In the genomic region with DNA sequence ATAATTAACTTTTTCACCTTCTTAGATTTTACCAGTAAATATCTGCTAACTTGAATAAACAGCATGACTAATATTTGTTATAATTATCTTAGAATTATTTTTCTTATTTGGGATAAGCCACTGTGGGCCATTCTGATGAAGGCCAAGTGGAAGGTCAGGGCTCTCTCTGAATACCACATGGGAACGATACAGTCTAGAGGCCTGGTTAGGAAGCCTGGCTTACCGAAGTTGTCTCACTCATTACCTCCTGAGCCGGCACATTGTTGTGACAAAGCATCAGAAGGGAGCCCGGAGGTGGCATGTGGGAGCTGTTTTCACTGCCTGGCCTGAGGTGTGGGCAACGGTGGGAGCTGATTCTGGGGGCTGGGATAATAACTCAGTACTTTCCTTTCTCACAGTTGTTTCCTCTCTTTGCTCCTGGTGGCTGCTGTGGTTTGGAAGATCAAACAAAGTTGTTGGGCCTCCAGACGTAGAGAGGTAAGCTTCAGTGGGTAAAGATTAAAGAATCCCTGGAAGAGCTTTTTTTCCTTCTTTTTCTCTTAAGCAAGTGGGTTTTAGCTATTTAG, we compare ENCODE assay signal across 36 cellular contexts. TPM values are rescaled to one million over a fixed set of nuclear protein-coding genes. Genes with fewer than 3 reads are reported as not detected.
"Had no signal": no experiment of that assay in that cellular context is flagged by ENCODE, and none has a peak within 500 bp of the region (broad histone marks: within the 10 kb centered on the region; RNA-seq: fewer than 3 reads in every experiment).

No MANE protein-coding gene starts in this region.

- H3K9me3 Mint-ChIP-seq: naive thymus-derived CD4-positive, alpha-beta T cell; natural killer cell; neural crest cell; stimulated activated memory B cell treated with anti-CD40 and anti-IgM and Interleukin-4, amounts not matched to agents 10 μg/mL and 1 μg/mL and 100 μg/mL, for 72 hours; stimulated activated naive CD8-positive, alpha-beta T cell treated with anti-CD3 and anti-CD28 coated beads, Interleukin-15, amount 100 ng/mL, for 72 hours; type B pancreatic cell had no signal

- H3K4me3 Mint-ChIP-seq: naive thymus-derived CD4-positive, alpha-beta T cell; natural killer cell; nephron progenitor cell; neural crest cell; stimulated activated memory B cell treated with anti-CD40 and anti-IgM and Interleukin-4, amounts not matched to agents 10 μg/mL and 1 μg/mL and 100 μg/mL, for 72 hours; stimulated activated naive CD8-positive, alpha-beta T cell treated with anti-CD3 and anti-CD28 coated beads, Interleukin-15, amount 100 ng/mL, for 72 hours; type B pancreatic cell had no signal

- H3K4me2 ChIP-seq: smooth muscle cell had no signal

- ATAC-seq: naive thymus-derived CD4-positive, alpha-beta T cell; natural killer cell; psoas muscle; right cardiac atrium; sciatic nerve; stimulated activated memory B cell treated with anti-CD40 and anti-IgM and Interleukin-4, amounts not matched to agents 10 μg/mL and 1 μg/mL and 100 μg/mL, for 72 hours; stimulated activated naive CD8-positive, alpha-beta T cell treated with anti-CD3 and anti-CD28 coated beads, Interleukin-15, amount 100 ng/mL, for 72 hours; stimulated activated naive CD8-positive, alpha-beta T cell treated with anti-CD3 and anti-CD28 coated beads, Interleukin-15, Interleukin-2, amounts not matched to agents 100 U/mL and 50 U/mL, for 24 hours; upper lobe of right lung had no signal

- H3K27ac ChIP-seq: neutrophil, parathyroid adenoma, psoas muscle, skin epidermis, spleen, suprapubic skin, testis, tibial artery, transverse colon, upper lobe of right lung, uterus had no signal

- H3K4me1 ChIP-seq: psoas muscle, spleen, suprapubic skin, testis, tibial artery, transverse colon, upper lobe of right lung, uterus had no signal

- H3K27me3 ChIP-seq: neutrophil, spleen, suprapubic skin, testis, tibial artery, transverse colon, upper lobe of right lung, uterus had no signal

- H3K27ac Mint-ChIP-seq: naive thymus-derived CD4-positive, alpha-beta T cell; natural killer cell; nephron progenitor cell; progenitor cell of endocrine pancreas; stimulated activated memory B cell treated with anti-CD40 and anti-IgM and Interleukin-4, amounts not matched to agents 10 μg/mL and 1 μg/mL and 100 μg/mL, for 72 hours; stimulated activated naive CD8-positive, alpha-beta T cell treated with anti-CD3 and anti-CD28 coated beads, Interleukin-15, amount 100 ng/mL, for 72 hours; type B pancreatic cell had no signal

- H3K27me3 Mint-ChIP-seq: naive thymus-derived CD4-positive, alpha-beta T cell; progenitor cell of endocrine pancreas; stimulated activated memory B cell treated with anti-CD40 and anti-IgM and Interleukin-4, amounts not matched to agents 10 μg/mL and 1 μg/mL and 100 μg/mL, for 72 hours; stimulated activated naive CD8-positive, alpha-beta T cell treated with anti-CD3 and anti-CD28 coated beads, Interleukin-15, amount 100 ng/mL, for 72 hours; type B pancreatic cell had no signal

- H3K4me3 ChIP-seq: psoas muscle, skin epidermis, smooth muscle cell, spleen, suprapubic skin, testis, tibial artery, transverse colon, upper lobe of right lung, uterus had no signal

- H3K9me3 ChIP-seq: neutrophil, psoas muscle, spleen, suprapubic skin, testis, tibial artery, transverse colon, upper lobe of right lung, uterus had no signal

- H3K79me2 ChIP-seq: parathyroid adenoma had no signal

- H2AFZ ChIP-seq: parathyroid adenoma had no signal

- H3K36me3 ChIP-seq: transverse colon, uterus had no signal

- H3K9ac ChIP-seq: parathyroid adenoma had no signal

- DNase-seq: naive thymus-derived CD4-positive, alpha-beta T cell; natural killer cell; nephron progenitor cell; nucleus accumbens; posterior cingulate gyrus; psoas muscle; right cardiac atrium; spleen; stimulated activated CD4-positive, alpha-beta T cell treated with anti-CD3 and anti-CD28 coated beads, Interleukin-12 subunit alpha, Interleukin-12 subunit beta, amount 100 ng/mL, for 4 hours; stimulated activated CD4-positive, alpha-beta T cell treated with anti-CD3 and anti-CD28 coated beads, Interleukin-1b, Interleukin-23, amount 100 ng/mL, for 48 hours; stimulated activated CD4-positive, alpha-beta T cell treated with anti-CD3 and anti-CD28 coated beads, Interleukin-4, amount 100 ng/mL, for 1 hour; stimulated activated CD4-positive, alpha-beta T cell treated with anti-CD3 and anti-CD28 coated beads, Interleukin-4, amount 100 ng/mL, for 4 hours; stimulated activated CD8-positive, alpha-beta memory T cell treated with anti-CD3 and anti-CD28 coated beads, Interleukin-4, amount 100 ng/mL, for 48 hours; stimulated activated naive CD4-positive, alpha-beta T cell; stimulated activated naive CD8-positive, alpha-beta T cell treated with anti-CD3 and anti-CD28 coated beads, Interleukin-15, amount 100 ng/mL, for 72 hours; stimulated activated naive CD8-positive, alpha-beta T cell treated with anti-CD3 and anti-CD28 coated beads, Interleukin-15, Interleukin-2, amounts not matched to agents 100 U/mL and 50 U/mL, for 24 hours; substantia nigra; testis; tibial artery; transverse colon; upper lobe of right lung; uterus had no signal

- H3K4me1 Mint-ChIP-seq: natural killer cell; stimulated activated memory B cell treated with anti-CD40 and anti-IgM and Interleukin-4, amounts not matched to agents 10 μg/mL and 1 μg/mL and 100 μg/mL, for 72 hours; stimulated activated naive CD8-positive, alpha-beta T cell treated with anti-CD3 and anti-CD28 coated beads, Interleukin-15, amount 100 ng/mL, for 72 hours had no signal

RNA-seq across cellular contexts. Expression of a gene that starts 29.2 kb away (rescaled TPM):
- total RNA-seq: naive thymus-derived CD4-positive, alpha-beta T cell; natural killer cell; neural crest cell; omental fat pad; osteocyte; progenitor cell of endocrine pancreas; psoas muscle; renal cortical epithelial cell; right cardiac atrium; sciatic nerve; smooth muscle cell; spleen; suprapubic skin; transverse colon; upper lobe of right lung; urinary bladder; uterus had no signal
- polyA plus RNA-seq: naive thymus-derived CD4-positive, alpha-beta T cell; psoas muscle; right cardiac atrium; smooth muscle cell; spleen; urinary bladder had no signal

RNA-seq across cellular contexts. Expression of a gene that starts 47.8 kb away (rescaled TPM):
- total RNA-seq: natural killer cell had no signal
- polyA plus RNA-seq: naive thymus-derived CD4-positive, alpha-beta T cell had no signal
